1 cellular context compared by ENCODE assay signal in genomic region chr13:27138457-27139093, GRCh38.
A peak's percentile ranks its signal among the peaks of the same experiment; 100 is the strongest.
TF ChIP-seq lines count a peak whose summit lies in the region.

No MANE protein-coding gene starts in this region.

TF ChIP-seq in K562, 482 proteins besides CTCF, POLR2A, EP300 and RAD21 (continued from another document and continues in another):
- TF ChIP-seq MGA (IDR thresholded peaks at IDR 0.05): no peak
- TF ChIP-seq ZNF764 (CRISPR knock-in tag; IDR thresholded peaks at IDR 0.05; ENCODE audit: low read depth): no peak
- TF ChIP-seq TAF15 (IDR thresholded peaks at IDR 0.05; ENCODE audit: low read depth, low read length): no peak
- no peak for TF ChIP-seq ZFP91 (CRISPR knock-in tag; IDR thresholded peaks at IDR 0.05)
- no peak for TF ChIP-seq ARID3A (IDR thresholded peaks at IDR 0.05; ENCODE audit: borderline replicate concordance, low read depth, low read length)
- TF ChIP-seq ZNF77 (CRISPR knock-in tag; IDR thresholded peaks at IDR 0.05): no peak
- TF ChIP-seq EZH2 (IDR thresholded peaks at IDR 0.05; ENCODE audit: borderline replicate concordance, low read depth, low read length): no peak
- no peak for TF ChIP-seq RFX5 (IDR thresholded peaks at IDR 0.05; ENCODE audit: low read depth, low read length)
- TF ChIP-seq ZNF512 (tag; IDR thresholded peaks at IDR 0.05): no peak
- peak; percentile 41; the same call in 1 of the 2 replicates for TF ChIP-seq FOXJ2 (tag; IDR thresholded peaks at IDR 0.05)
- TF ChIP-seq ZNF79 (CRISPR knock-in tag; IDR thresholded peaks at IDR 0.05; ENCODE audit: low read depth): peak; percentile 86
- TF ChIP-seq ZNF717 (CRISPR knock-in tag; IDR thresholded peaks at IDR 0.05): no peak
- peak; percentile 89 for TF ChIP-seq ZNF695 (CRISPR knock-in tag; IDR thresholded peaks at IDR 0.05)
- TF ChIP-seq HCFC1 (IDR thresholded peaks at IDR 0.05; ENCODE audit: low read depth, low read length): no peak
- TF ChIP-seq NCOA6 (IDR thresholded peaks at IDR 0.05): no peak
- peak; percentile 81; the same call in 1 of the 2 replicates for TF ChIP-seq PATZ1 (CRISPR knock-in tag; IDR thresholded peaks at IDR 0.05; ENCODE audit: borderline replicate concordance)
- no peak for TF ChIP-seq SREBF1 (IDR thresholded peaks at IDR 0.05; ENCODE audit: borderline replicate concordance, low read depth, low read length)
- TF ChIP-seq U2AF2 (optimal IDR thresholded peaks at IDR 0.05; ENCODE audit: low read depth, low read length): no peak
- no peak for TF ChIP-seq PBX2 (CRISPR knock-in tag; IDR thresholded peaks at IDR 0.05; ENCODE audit: low read depth)
- peak; percentile 83 for TF ChIP-seq PBX2 (tag; conservative IDR thresholded peaks at IDR 0.05; ENCODE audit: low read depth)
- TF ChIP-seq IFI16 (CRISPR knock-in tag; IDR thresholded peaks at IDR 0.05): peak; percentile 99
- TF ChIP-seq NCOA4 (IDR thresholded peaks at IDR 0.05; ENCODE audit: partially characterized antibody): no peak
- TF ChIP-seq ZNF436 (CRISPR knock-in tag; IDR thresholded peaks at IDR 0.05): 0 out of 2 replicates have a peak, but pooled peaks have one; percentile 67
- TF ChIP-seq CBFA2T2 (conservative IDR thresholded peaks at IDR 0.05): peak; percentile 85
- TF ChIP-seq FOXK1 (CRISPR knock-in tag; IDR thresholded peaks at IDR 0.05; ENCODE audit: borderline replicate concordance): no peak
- TF ChIP-seq ZNF133 (CRISPR knock-in tag; IDR thresholded peaks at IDR 0.05): peak; percentile 93
- TF ChIP-seq E2F8 (IDR thresholded peaks at IDR 0.05; ENCODE audit: low read depth, partially characterized antibody): no peak
- peak; percentile 98 for TF ChIP-seq KLF13 (tag; IDR thresholded peaks at IDR 0.05; ENCODE audit: borderline replicate concordance, low read depth)
- peak; percentile 73; the same call in 1 of the 2 replicates for TF ChIP-seq PHTF2 (CRISPR knock-in tag; IDR thresholded peaks at IDR 0.05)
- no peak for TF ChIP-seq SMARCB1 (IDR thresholded peaks at IDR 0.05; ENCODE audit: insufficient read length, low read depth)
- TF ChIP-seq HLTF (IDR thresholded peaks at IDR 0.05): no peak
